In genomic region chr10:109992485-109992884, GRCh38 we compare ENCODE assay signal across 16 cellular contexts. TPM values are rescaled to one million over a fixed set of nuclear protein-coding genes. Genes with fewer than 3 reads are reported as not detected.
DNase-seq lines count a peak whose midpoint lies in the region; ATAC-seq and TF ChIP-seq lines count a peak whose summit lies in the region.
"Had no signal": no experiment of that assay in that cellular context is flagged by ENCODE, and none has a peak within 500 bp of the region (broad histone marks: within the 10 kb centered on the region; RNA-seq: fewer than 3 reads in every experiment).

No MANE protein-coding gene starts in this region.

- H2AFZ ChIP-seq in mesenchymal stem cell (ENCODE audit: low read depth, low read length): no peak overlapping the region
- H2AFZ ChIP-seq: parathyroid adenoma had no signal

- no peaks in the 10 kb centered on the region for H3K36me3 ChIP-seq in cardiac muscle cell
- no peaks in the 10 kb centered on the region for H3K36me3 ChIP-seq in mesenchymal stem cell (ENCODE audit: control insufficient read depth in 1 of 2, insufficient read depth in 2 of 2, low read depth in 1 of 2, low read length in 2 of 2)
- H3K36me3 ChIP-seq in vagina: no peaks in the 10 kb centered on the region
- no peaks in the 10 kb centered on the region for H3K36me3 ChIP-seq in SJCRH30
- H3K36me3 ChIP-seq: gastroesophageal sphincter had no signal

- no peak overlapping the region for H4K8ac ChIP-seq in mesenchymal stem cell (ENCODE audit: low read length)

- no peaks in the 10 kb centered on the region for H3K79me1 ChIP-seq in mesenchymal stem cell (replicated peaks; ENCODE audit: low read length, poor library complexity, severe bottlenecking)

- no peaks in the 10 kb centered on the region for H3K27me3 ChIP-seq in cardiac muscle cell
- H3K27me3 ChIP-seq in mesenchymal stem cell (ENCODE audit: control insufficient read depth in 1 of 2, insufficient read depth in 1 of 2, low read length in 2 of 2): no peaks in the 10 kb centered on the region
- H3K27me3 ChIP-seq in vagina: no peaks in the 10 kb centered on the region
- no peaks in the 10 kb centered on the region for H3K27me3 ChIP-seq in SJCRH30
- H3K27me3 ChIP-seq: gastroesophageal sphincter had no signal

- no peak overlapping the region for H2BK120ac ChIP-seq in mesenchymal stem cell (ENCODE audit: low read depth, low read length)

- H3K23ac ChIP-seq in mesenchymal stem cell (ENCODE audit: low read length in 2 of 2): no peak overlapping the region

- intact Hi-C loops in cardiac septum (cut with DNase I) (no loop called here), vagina (cut with DNase I) (no loop called here)

- H2BK15ac ChIP-seq in mesenchymal stem cell (ENCODE audit: low read depth, poor library complexity, severe bottlenecking): no peak overlapping the region

- peak overlapping the region; percentile 85 for H3K9ac ChIP-seq in mesenchymal stem cell (ENCODE audit: low read length)
- H3K9ac ChIP-seq: parathyroid adenoma had no signal

- 5% methylated on average over 2 of the region's 3 CpGs for WGBS in mesenchymal stem cell

- no peak for TF ChIP-seq CTCF in cardiac muscle cell (IDR thresholded peaks at IDR 0.05; ENCODE audit: low read depth, low read length)
- TF ChIP-seq CTCF in vagina (IDR thresholded peaks at IDR 0.05): no peak

- no peak for TF ChIP-seq POLR2A in vagina (IDR thresholded peaks at IDR 0.05)

- no peak overlapping the region for H4K91ac ChIP-seq in mesenchymal stem cell (ENCODE audit: low read length)

- no peaks in the 10 kb centered on the region for H3K9me3 ChIP-seq in cardiac muscle cell (ENCODE audit: low read depth)
- H3K9me3 ChIP-seq in mesenchymal stem cell (ENCODE audit: control insufficient read depth, low read length): no peaks in the 10 kb centered on the region
- no peaks in the 10 kb centered on the region for H3K9me3 ChIP-seq in vagina
- H3K9me3 ChIP-seq in SJCRH30 (replicated peaks): peaks cover under 1% of the 10 kb centered on the region; the same call in 1 of the 2 replicates
- H3K9me3 ChIP-seq: gastroesophageal sphincter had no signal

- H3K4me3 ChIP-seq in cardiac muscle cell: no peak overlapping the region
- H3K4me3 ChIP-seq in mesenchymal stem cell (ENCODE audit: insufficient read depth in 1 of 2, low read depth in 1 of 2, low read length in 2 of 2): peak overlapping the region in 1 of 2 experiments; percentile 54
- no peak overlapping the region for H3K4me3 ChIP-seq in vagina
- H3K4me3 ChIP-seq in SJCRH30: no peak overlapping the region
- H3K4me3 ChIP-seq: gastroesophageal sphincter had no signal

- ATAC-seq in HG03139 (IDR thresholded peaks at IDR 0.05; ENCODE audit: unreplicated experiment): no peak
- ATAC-seq: activated naive CD8-positive, alpha-beta T cell treated with anti-CD3 and anti-CD28 coated beads, Interleukin-2, amount 50 U/mL, for 24 hours; activated T-cell treated with anti-CD3 and anti-CD28 coated beads, Interleukin-2, amount 50 U/mL, for 72 hours; gastroesophageal sphincter; HCT116 had no signal

- peak in 1 of 2 donors; percentile 81 for DNase-seq in cardiac muscle cell (ENCODE audit: low read depth in 1 of 2, low spot score in 1 of 2)
- no peak for DNase-seq in cardiac septum (ENCODE audit: low spot score)
- peak; percentile 35 for DNase-seq in dermis blood vessel endothelial cell
- DNase-seq in mesenchymal stem cell: peak; percentile 79
- DNase-seq in vagina (ENCODE audit: extremely low spot score in 2 of 2): no peak
- DNase-seq in COLO829 (ENCODE audit: low spot score): no peak
- no peak for DNase-seq in SJCRH30
- DNase-seq: 8988T; activated CD4-positive, alpha-beta T cell treated with anti-CD3 and anti-CD28 coated beads, Interleukin-2, amount 50 U/mL, for 4 hours; activated naive CD8-positive, alpha-beta T cell treated with anti-CD3 and anti-CD28 coated beads, Interleukin-2, amount 50 U/mL, for 24 hours; activated T-cell treated with anti-CD3 and anti-CD28 coated beads, Interleukin-2, amount 50 U/mL, for 72 hours; SHP77 treated with DMSO at 0.1 percent for 48 hours had no signal

- no peak overlapping the region for H3K14ac ChIP-seq in mesenchymal stem cell (ENCODE audit: low read length in 2 of 2)

- peak overlapping the region; percentile 22 for H3K27ac ChIP-seq in cardiac muscle cell
- peak overlapping the region; percentile 38 for H3K27ac ChIP-seq in mesenchymal stem cell (ENCODE audit: low read length, poor library complexity, severe bottlenecking)
- H3K27ac ChIP-seq in vagina: no peak overlapping the region
- no peak overlapping the region for H3K27ac ChIP-seq in SJCRH30
- H3K27ac ChIP-seq: parathyroid adenoma had no signal

- no peak overlapping the region for H2BK5ac ChIP-seq in mesenchymal stem cell (ENCODE audit: low read depth, low read length, poor library complexity, severe bottlenecking)

- H3K4ac ChIP-seq in mesenchymal stem cell (ENCODE audit: low read depth in 1 of 2, low read length in 2 of 2): no peak overlapping the region

- H3K18ac ChIP-seq in mesenchymal stem cell (ENCODE audit: low read depth in 1 of 2, low read length in 2 of 2): no peak overlapping the region

- H3K4me1 ChIP-seq in cardiac muscle cell (ENCODE audit: low read depth): no peaks in the 10 kb centered on the region
- no peaks in the 10 kb centered on the region for H3K4me1 ChIP-seq in mesenchymal stem cell (ENCODE audit: control insufficient read depth, insufficient read depth, low read depth, low read length)
- H3K4me1 ChIP-seq in vagina: peaks cover 8% of the 10 kb centered on the region
- no peaks in the 10 kb centered on the region for H3K4me1 ChIP-seq in SJCRH30
- H3K4me1 ChIP-seq: parathyroid adenoma had no signal

- H3K4me2 ChIP-seq in mesenchymal stem cell (ENCODE audit: low read length, poor library complexity, severe bottlenecking): no peak overlapping the region

- no peak overlapping the region for H2BK12ac ChIP-seq in mesenchymal stem cell (ENCODE audit: low read length in 2 of 2)

- no peak overlapping the region for H2AK5ac ChIP-seq in mesenchymal stem cell (ENCODE audit: low read length, severe bottlenecking)

RNA-seq across cellular contexts. Expression of gene ADD3, which starts 15.3 kb away (rescaled TPM):
- total RNA-seq in cardiac muscle cell (114 and 168 TPM in 2 replicates), cardiac septum (77.2 TPM), dermis blood vessel endothelial cell (401 and 433 TPM in 2 replicates), vagina (114 TPM)
- 96.9 and 164 TPM in 2 replicates for polyA plus RNA-seq in cardiac muscle cell
- polyA plus RNA-seq in mesenchymal stem cell (2013, experiment 1 of 2): 75.7 TPM
- polyA plus RNA-seq in mesenchymal stem cell (2013, experiment 2 of 2): 72.5 TPM
- 51.2 and 57.8 TPM in 2 replicates for total RNA-seq in SJCRH30 (2014; rRNA removed; shearing (Covaris generic))

Comparison
In these comparisons a context has a peak if more than half of its experiments do, and no peak if none do; other contexts are left out.
1. DNase-seq: peak in dermis blood vessel endothelial cell (single experiment) and mesenchymal stem cell (single experiment); none in cardiac septum (single experiment), vagina (0 of 2), COLO829 (single experiment) and SJCRH30 (0 of 2).
2. H3K27ac ChIP-seq: peak in cardiac muscle cell (single experiment) and mesenchymal stem cell (single experiment); none in vagina (single experiment) and SJCRH30 (single experiment).